Comparison of ENCODE assay signal across 8 cellular contexts in genomic region chr20:9068896-9069663, GRCh38. TPM values are rescaled to one million over a fixed set of nuclear protein-coding genes. Genes with fewer than 3 reads are reported as not detected.
A peak's percentile ranks its signal among the peaks of the same experiment; 100 is the strongest.
DNase-seq lines count a peak whose midpoint lies in the region; ATAC-seq and TF ChIP-seq lines count a peak whose summit lies in the region.

PLCB4 (plus strand) TSS chr20:9069087; CDS start chr20:9307815, 238,728 bp downstream.

- H3K27ac Mint-ChIP-seq in Calu3 (ENCODE audit: unreplicated experiment) = peak within 1 kb of the TSS; percentile 85
- H3K27ac Mint-ChIP-seq in activated naive CD8-positive, alpha-beta T cell treated with anti-CD3 and anti-CD28 coated beads for 36 hours = no peak within 1 kb of the TSS

- TF ChIP-seq CTCF in Calu3 (IDR thresholded peaks at IDR 0.05; ENCODE audit: unreplicated experiment) = no peak

- DNase-seq in Calu3 = peak; percentile 51
- DNase-seq in NCI-H1694 (lab: John Stamatoyannopoulos, UW) = peak; percentile 23
- DNase-seq in activated naive CD8-positive, alpha-beta T cell treated with anti-CD3 and anti-CD28 coated beads for 36 hours = no peak
- peak; percentile 78 for DNase-seq in cardiac septum (ENCODE audit: low spot score)
- DNase-seq in posterior cingulate gyrus = peak in 9 of 10 donors; percentile 18 to 89 (median 33)

- no peaks in the 10 kb centered on the region for H3K27me3 Mint-ChIP-seq in Calu3 (ENCODE audit: unreplicated experiment)
- H3K27me3 Mint-ChIP-seq in activated naive CD8-positive, alpha-beta T cell treated with anti-CD3 and anti-CD28 coated beads for 36 hours = peaks cover 40% of the 10 kb centered on the region

- peak within 1 kb of the TSS; percentile 89 for H3K4me3 Mint-ChIP-seq in Calu3 (ENCODE audit: low read depth, unreplicated experiment)
- H3K4me3 Mint-ChIP-seq in activated naive CD8-positive, alpha-beta T cell treated with anti-CD3 and anti-CD28 coated beads for 36 hours = peak within 1 kb of the TSS; percentile 49

- H3K9me3 Mint-ChIP-seq in Calu3 (ENCODE audit: low read depth, unreplicated experiment) = peaks cover 5% of the 10 kb centered on the region
- peaks cover 6% of the 10 kb centered on the region for H3K9me3 Mint-ChIP-seq in activated naive CD8-positive, alpha-beta T cell treated with anti-CD3 and anti-CD28 coated beads for 36 hours

- ATAC-seq in GM21528 (IDR thresholded peaks at IDR 0.05; ENCODE audit: low FRiP score, unreplicated experiment) (no peak), HG02970 (IDR thresholded peaks at IDR 0.05; ENCODE audit: low FRiP score, unreplicated experiment) (no peak), GM21737 (IDR thresholded peaks at IDR 0.05; ENCODE audit: unreplicated experiment) (no peak)

- CTCF ChIA-PET in Calu3 (lab: Charles Lee) = interaction anchor here (0.6 kb wide), 2 partner anchors 50 to 209 kb away, joined by 3 to 5 read pairs; no protein-coding TSS in a partner anchor

- intact Hi-C loops in Calu3 (cut with micrococcal nuclease; ENCODE audit: unreplicated experiment) (loop anchor here (5.0 kb wide), 1 partner anchor 217 kb away; no protein-coding TSS in a partner anchor), cardiac septum (cut with DNase I) (loop anchor here (5.0 to 10.0 kb wide), 4 partner anchors 98 to 286 kb away; no protein-coding TSS in a partner anchor), posterior cingulate gyrus (cut with DNase I) (no loop called here)

- peaks cover 23% of the 10 kb centered on the region for H3K36me3 Mint-ChIP-seq in Calu3 (ENCODE audit: insufficient read depth, unreplicated experiment)
- no peaks in the 10 kb centered on the region for H3K36me3 Mint-ChIP-seq in activated naive CD8-positive, alpha-beta T cell treated with anti-CD3 and anti-CD28 coated beads for 36 hours

- BruUV-seq in Calu3 (replicated peaks; lab: Mats Ljungman, UMichigan) = no TSS peak

- H3K4me1 Mint-ChIP-seq in Calu3 (ENCODE audit: low read depth, unreplicated experiment) = peaks cover 25% of the 10 kb centered on the region
- H3K4me1 Mint-ChIP-seq in activated naive CD8-positive, alpha-beta T cell treated with anti-CD3 and anti-CD28 coated beads for 36 hours = no peaks in the 10 kb centered on the region

RNA-seq across cellular contexts. Expression of gene PLCB4, which starts in this region (rescaled TPM):
- 9.9 and 12.9 TPM in 2 replicates for total RNA-seq in Calu3 (2022)
- total RNA-seq in activated naive CD8-positive, alpha-beta T cell treated with anti-CD3 and anti-CD28 coated beads for 36 hours = not detected
- 20.5 TPM for total RNA-seq in cardiac septum

Comparison
In these comparisons a context has a peak if more than half of its experiments do, and no peak if none do; other contexts are left out.
1. RNA of gene PLCB4 (total RNA-seq): 20.5 TPM in cardiac septum (single experiment) and 9.9 to 12.9 TPM in Calu3; not detected in activated naive CD8-positive, alpha-beta T cell treated with anti-CD3 and anti-CD28 coated beads for 36 hours; every median in the first group is over 10 times any median in the second.